ENCODE assay signal across 12 cellular contexts in genomic region chr4:28229092-28229491, GRCh38.
DNase-seq lines count a peak whose midpoint lies in the region; ATAC-seq and TF ChIP-seq lines count a peak whose summit lies in the region.
"Had no signal": no experiment of that assay in that cellular context is flagged by ENCODE, and none has a peak within 500 bp of the region (broad histone marks: within the 10 kb centered on the region; RNA-seq: fewer than 3 reads in every experiment).

No MANE protein-coding gene starts in this region.

- H3K27ac ChIP-seq in ACC112 (ENCODE audit: low read depth, low read length) (no peak overlapping the region), HUES64 (ENCODE audit: low read depth, low read length) (peak overlapping the region; percentile 54), mammary epithelial cell (ENCODE audit: insufficient read depth, low read depth, low read length) (peak overlapping the region; percentile 11), aorta (ENCODE audit: low read depth in 1 of 2, low read length in 2 of 2) (no peak overlapping the region)

- no peaks in the 10 kb centered on the region for H4K20me1 ChIP-seq in mammary epithelial cell (ENCODE audit: insufficient read depth, low read length)

- peak overlapping the region; percentile 29 for H2AFZ ChIP-seq in ACC112 (ENCODE audit: low read length, unreplicated experiment)
- H2AFZ ChIP-seq in mammary epithelial cell (ENCODE audit: low read depth, low read length) = no peak overlapping the region

- H3K9ac ChIP-seq in HUES64 (ENCODE audit: low read depth, low read length) = no peak overlapping the region; the same call in 1 of the 2 replicates
- no peak overlapping the region for H3K9ac ChIP-seq in mammary epithelial cell (ENCODE audit: insufficient read depth, low read length)

- in situ Hi-C loops in mammary epithelial cell (cut with MboI; ENCODE audit: low sequenced_read_pairs in 2 of 2) = no loop called here

- H3K9me3 ChIP-seq in HUES64 (ENCODE audit: insufficient read depth, low read depth, low read length) = no peaks in the 10 kb centered on the region
- no peaks in the 10 kb centered on the region for H3K9me3 ChIP-seq in mammary epithelial cell (replicated peaks; ENCODE audit: insufficient read depth, low read length)
- no peaks in the 10 kb centered on the region for H3K9me3 ChIP-seq in aorta (ENCODE audit: control insufficient read depth, low read length)

- H3K4me3 ChIP-seq in ACC112 (ENCODE audit: low read depth, low read length) = no peak overlapping the region
- H3K4me3 ChIP-seq in HUES64 (ENCODE audit: low read length) = no peak overlapping the region
- H3K4me3 ChIP-seq in mammary epithelial cell (replicated peaks in 1 of 3; ENCODE audit: insufficient read depth in 1 of 3, low read depth in 2 of 3, low read length in 3 of 3) = no peak overlapping the region
- no peak overlapping the region for H3K4me3 ChIP-seq in aorta (ENCODE audit: low read length in 2 of 2)

- H3K36me3 ChIP-seq in ACC112 (ENCODE audit: insufficient read depth, low read length) (no peaks in the 10 kb centered on the region), HUES64 (ENCODE audit: insufficient read depth, low read length) (no peaks in the 10 kb centered on the region), mammary epithelial cell (ENCODE audit: insufficient read depth, low read length) (no peaks in the 10 kb centered on the region), aorta (ENCODE audit: control insufficient read depth in 1 of 2, insufficient read depth in 2 of 2, low read length in 1 of 2) (no peaks in the 10 kb centered on the region)

- peak; percentile 85 for DNase-seq in mammary epithelial cell
- peak; percentile 76 for DNase-seq in iris pigment epithelial cell (ENCODE audit: low read depth)
- no peak for DNase-seq in GM19240 (ENCODE audit: insufficient read length, low spot score)
- no peak for DNase-seq in aorta
- no peak for DNase-seq in mucosa of gallbladder (ENCODE audit: low spot score)
- DNase-seq: activated B cell treated with CpG ODN at 0.5 μM for 24 hours; activated naive CD4-positive, alpha-beta T cell treated with anti-CD3 and anti-CD28 coated beads, Interleukin-2, amount 10 ng/mL, durations not matched to agents 7 days and 5 days; NCI-H2171 treated with DMSO at 0.1 percent for 48 hours; stimulated activated naive CD8-positive, alpha-beta T cell treated with anti-CD3 and anti-CD28 coated beads, Interleukin-15, amount 100 ng/mL, for 72 hours had no signal

- intact Hi-C loops in mammary epithelial cell (cut with micrococcal nuclease) (loop anchor here (1.0 to 10.0 kb wide), 7 partner anchors 58 to 1556 kb away; no protein-coding TSS in a partner anchor), aorta (cut with DNase I) (no loop called here)

- BruUV-seq in mammary epithelial cell (replicated peaks; lab: Mats Ljungman, UMichigan) = no TSS peak

- no peak for ATAC-seq in GM18520 (IDR thresholded peaks at IDR 0.05; ENCODE audit: unreplicated experiment)
- ATAC-seq in aorta (ENCODE audit: low FRiP score) = no peak
- ATAC-seq: stimulated activated naive CD8-positive, alpha-beta T cell treated with anti-CD3 and anti-CD28 coated beads, Interleukin-15, amount 100 ng/mL, for 72 hours had no signal

- no peak overlapping the region for H3K4me2 ChIP-seq in mammary epithelial cell (ENCODE audit: insufficient read depth, low read depth, low read length)

- WGBS in HUES64 = 100% methylated on average over 1 of the region's 1 CpG
- WGBS in mammary epithelial cell (ENCODE audit: low coverage, missing lambda C conversion rate) = 11% methylated on average over 1 of the region's 1 CpG
- 31 to 34% methylated on average over 1 of the region's 1 CpG for WGBS in aorta, 2 donors

- dilution Hi-C loops in mammary epithelial cell (cut with HindIII; ENCODE audit: low sequenced_read_pairs) = no loop called here

- TF ChIP-seq CTCF in mammary epithelial cell (conservative IDR thresholded peaks at IDR 0.05 in 1 of 2, IDR thresholded peaks at IDR 0.05 in 1 of 2; ENCODE audit: extremely low read depth in 1 of 2, insufficient read depth in 1 of 2, low read depth in 1 of 2, low read length in 2 of 2) = no peak

- CTCF ChIA-PET in mammary epithelial cell (lab: Charles Lee; ENCODE audit: low non-redundant PET) = interaction anchor here (0.6 kb wide), 1 partner anchor 539 kb away, joined by 3 read pairs; no protein-coding TSS in a partner anchor

- H3K27me3 ChIP-seq in ACC112 (ENCODE audit: insufficient read depth, low read length) (no peaks in the 10 kb centered on the region), HUES64 (ENCODE audit: insufficient read depth, low read length) (no peaks in the 10 kb centered on the region), mammary epithelial cell (ENCODE audit: insufficient read depth, low read length) (no peaks in the 10 kb centered on the region), aorta (ENCODE audit: control insufficient read depth in 1 of 2, insufficient read depth in 2 of 2, low read length in 1 of 2) (no peaks in the 10 kb centered on the region)

- H3K79me2 ChIP-seq in ACC112 (ENCODE audit: control insufficient read depth, insufficient read depth, low read length, unreplicated experiment) (no peaks in the 10 kb centered on the region), mammary epithelial cell (ENCODE audit: insufficient read depth, low read length) (no peaks in the 10 kb centered on the region)

- H3K4me1 ChIP-seq in ACC112 (ENCODE audit: control insufficient read depth, insufficient read depth, low read length, unreplicated experiment) (peaks cover 3% of the 10 kb centered on the region), HUES64 (ENCODE audit: insufficient read depth, low read length) (peaks cover 29% of the 10 kb centered on the region), mammary epithelial cell (ENCODE audit: insufficient read depth, low read length) (peaks cover 21% of the 10 kb centered on the region), aorta (ENCODE audit: control insufficient read depth in 1 of 2, insufficient read depth in 2 of 2, low read length in 2 of 2) (no peaks in the 10 kb centered on the region)

Comparison
In these comparisons a context has a peak if more than half of its experiments do, and no peak if none do; other contexts are left out.
1. H3K27ac ChIP-seq: peak in HUES64 (single experiment) and mammary epithelial cell (single experiment); none in ACC112 (single experiment) and aorta (0 of 2).
2. DNase-seq: peak in mammary epithelial cell (single experiment) and iris pigment epithelial cell (single experiment); none in GM19240 (single experiment), aorta (0 of 2) and mucosa of gallbladder (single experiment).